Comparison of ENCODE assay signal across 1 cellular context in genomic region chr19:39390759-39391592, GRCh38.
A peak's percentile ranks its signal among the peaks of the same experiment; 100 is the strongest.
TF ChIP-seq lines count a peak whose summit lies in the region.

A gene with protein sequence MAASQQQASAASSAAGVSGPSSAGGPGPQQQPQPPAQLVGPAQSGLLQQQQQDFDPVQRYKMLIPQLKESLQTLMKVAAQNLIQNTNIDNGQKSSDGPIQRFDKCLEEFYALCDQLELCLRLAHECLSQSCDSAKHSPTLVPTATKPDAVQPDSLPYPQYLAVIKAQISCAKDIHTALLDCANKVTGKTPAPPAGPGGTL (plus strand): TSS chr19:39391378. CDS start chr19:39391423, 45 bp downstream.
TSS of gene PAF1 (minus strand) at chr19:39391106. CDS start at chr19:39390864, 242 bp downstream.

TF ChIP-seq in WTC11, 78 proteins besides CTCF, POLR2A, EP300 and RAD21 (continued from another document and continues in another):
- TF ChIP-seq, protein P1, sequence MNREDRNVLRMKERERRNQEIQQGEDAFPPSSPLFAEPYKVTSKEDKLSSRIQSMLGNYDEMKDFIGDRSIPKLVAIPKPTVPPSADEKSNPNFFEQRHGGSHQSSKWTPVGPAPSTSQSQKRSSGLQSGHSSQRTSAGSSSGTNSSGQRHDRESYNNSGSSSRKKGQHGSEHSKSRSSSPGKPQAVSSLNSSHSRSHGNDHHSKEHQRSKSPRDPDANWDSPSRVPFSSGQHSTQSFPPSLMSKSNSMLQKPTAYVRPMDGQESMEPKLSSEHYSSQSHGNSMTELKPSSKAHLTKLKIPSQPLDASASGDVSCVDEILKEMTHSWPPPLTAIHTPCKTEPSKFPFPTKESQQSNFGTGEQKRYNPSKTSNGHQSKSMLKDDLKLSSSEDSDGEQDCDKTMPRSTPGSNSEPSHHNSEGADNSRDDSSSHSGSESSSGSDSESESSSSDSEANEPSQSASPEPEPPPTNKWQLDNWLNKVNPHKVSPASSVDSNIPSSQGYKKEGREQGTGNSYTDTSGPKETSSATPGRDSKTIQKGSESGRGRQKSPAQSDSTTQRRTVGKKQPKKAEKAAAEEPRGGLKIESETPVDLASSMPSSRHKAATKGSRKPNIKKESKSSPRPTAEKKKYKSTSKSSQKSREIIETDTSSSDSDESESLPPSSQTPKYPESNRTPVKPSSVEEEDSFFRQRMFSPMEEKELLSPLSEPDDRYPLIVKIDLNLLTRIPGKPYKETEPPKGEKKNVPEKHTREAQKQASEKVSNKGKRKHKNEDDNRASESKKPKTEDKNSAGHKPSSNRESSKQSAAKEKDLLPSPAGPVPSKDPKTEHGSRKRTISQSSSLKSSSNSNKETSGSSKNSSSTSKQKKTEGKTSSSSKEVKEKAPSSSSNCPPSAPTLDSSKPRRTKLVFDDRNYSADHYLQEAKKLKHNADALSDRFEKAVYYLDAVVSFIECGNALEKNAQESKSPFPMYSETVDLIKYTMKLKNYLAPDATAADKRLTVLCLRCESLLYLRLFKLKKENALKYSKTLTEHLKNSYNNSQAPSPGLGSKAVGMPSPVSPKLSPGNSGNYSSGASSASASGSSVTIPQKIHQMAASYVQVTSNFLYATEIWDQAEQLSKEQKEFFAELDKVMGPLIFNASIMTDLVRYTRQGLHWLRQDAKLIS (CRISPR knock-in tag; IDR thresholded peaks at IDR 0.05; ENCODE audit: borderline replicate concordance) = no peak
- TF ChIP-seq, protein P2, sequence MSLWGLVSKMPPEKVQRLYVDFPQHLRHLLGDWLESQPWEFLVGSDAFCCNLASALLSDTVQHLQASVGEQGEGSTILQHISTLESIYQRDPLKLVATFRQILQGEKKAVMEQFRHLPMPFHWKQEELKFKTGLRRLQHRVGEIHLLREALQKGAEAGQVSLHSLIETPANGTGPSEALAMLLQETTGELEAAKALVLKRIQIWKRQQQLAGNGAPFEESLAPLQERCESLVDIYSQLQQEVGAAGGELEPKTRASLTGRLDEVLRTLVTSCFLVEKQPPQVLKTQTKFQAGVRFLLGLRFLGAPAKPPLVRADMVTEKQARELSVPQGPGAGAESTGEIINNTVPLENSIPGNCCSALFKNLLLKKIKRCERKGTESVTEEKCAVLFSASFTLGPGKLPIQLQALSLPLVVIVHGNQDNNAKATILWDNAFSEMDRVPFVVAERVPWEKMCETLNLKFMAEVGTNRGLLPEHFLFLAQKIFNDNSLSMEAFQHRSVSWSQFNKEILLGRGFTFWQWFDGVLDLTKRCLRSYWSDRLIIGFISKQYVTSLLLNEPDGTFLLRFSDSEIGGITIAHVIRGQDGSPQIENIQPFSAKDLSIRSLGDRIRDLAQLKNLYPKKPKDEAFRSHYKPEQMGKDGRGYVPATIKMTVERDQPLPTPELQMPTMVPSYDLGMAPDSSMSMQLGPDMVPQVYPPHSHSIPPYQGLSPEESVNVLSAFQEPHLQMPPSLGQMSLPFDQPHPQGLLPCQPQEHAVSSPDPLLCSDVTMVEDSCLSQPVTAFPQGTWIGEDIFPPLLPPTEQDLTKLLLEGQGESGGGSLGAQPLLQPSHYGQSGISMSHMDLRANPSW (CRISPR knock-in tag; conservative IDR thresholded peaks at IDR 0.05; ENCODE audit: low read depth) = no peak
- no peak for TF ChIP-seq ZNF512 (CRISPR knock-in tag; IDR thresholded peaks at IDR 0.05; ENCODE audit: borderline replicate concordance)
- no peak for TF ChIP-seq IRF2 (CRISPR knock-in tag; IDR thresholded peaks at IDR 0.05; ENCODE audit: borderline replicate concordance, low read depth)
- TF ChIP-seq IRF1 (CRISPR knock-in tag; IDR thresholded peaks at IDR 0.05) = no peak
- TF ChIP-seq ZBTB43 (CRISPR knock-in tag; IDR thresholded peaks at IDR 0.05) = no peak
- 0 out of 2 replicates have a peak, but pooled peaks have one; percentile 73 for TF ChIP-seq PRRX2 (CRISPR knock-in tag; IDR thresholded peaks at IDR 0.05)
- TF ChIP-seq, protein P3, sequence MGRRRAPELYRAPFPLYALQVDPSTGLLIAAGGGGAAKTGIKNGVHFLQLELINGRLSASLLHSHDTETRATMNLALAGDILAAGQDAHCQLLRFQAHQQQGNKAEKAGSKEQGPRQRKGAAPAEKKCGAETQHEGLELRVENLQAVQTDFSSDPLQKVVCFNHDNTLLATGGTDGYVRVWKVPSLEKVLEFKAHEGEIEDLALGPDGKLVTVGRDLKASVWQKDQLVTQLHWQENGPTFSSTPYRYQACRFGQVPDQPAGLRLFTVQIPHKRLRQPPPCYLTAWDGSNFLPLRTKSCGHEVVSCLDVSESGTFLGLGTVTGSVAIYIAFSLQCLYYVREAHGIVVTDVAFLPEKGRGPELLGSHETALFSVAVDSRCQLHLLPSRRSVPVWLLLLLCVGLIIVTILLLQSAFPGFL (CRISPR knock-in tag; IDR thresholded peaks at IDR 0.05; ENCODE audit: borderline replicate concordance) = no peak
- 0 out of 2 replicates have a peak, but pooled peaks have one; percentile 62 for TF ChIP-seq MLX (CRISPR knock-in tag; IDR thresholded peaks at IDR 0.05)
- peak; percentile 89 for TF ChIP-seq NFYB (CRISPR knock-in tag; conservative IDR thresholded peaks at IDR 0.05; ENCODE audit: low read depth)
- no peak for TF ChIP-seq NR1H2 (CRISPR knock-in tag; IDR thresholded peaks at IDR 0.05)
- no peak for TF ChIP-seq ELF4 (CRISPR knock-in tag; IDR thresholded peaks at IDR 0.05; ENCODE audit: low read depth)
- no peak for TF ChIP-seq ATF1 (CRISPR knock-in tag; IDR thresholded peaks at IDR 0.05)
- no peak for TF ChIP-seq ZNF138 (CRISPR knock-in tag; conservative IDR thresholded peaks at IDR 0.05)
- TF ChIP-seq FOXK1 (CRISPR knock-in tag; IDR thresholded peaks at IDR 0.05) = peak; percentile 59; the same call in 1 of the 2 replicates
- TF ChIP-seq GRHL2 (CRISPR knock-in tag; IDR thresholded peaks at IDR 0.05; ENCODE audit: insufficient replicate concordance, severe bottlenecking) = no peak
- no peak for TF ChIP-seq NFATC4 (CRISPR knock-in tag; IDR thresholded peaks at IDR 0.05)
- TF ChIP-seq, protein P4, sequence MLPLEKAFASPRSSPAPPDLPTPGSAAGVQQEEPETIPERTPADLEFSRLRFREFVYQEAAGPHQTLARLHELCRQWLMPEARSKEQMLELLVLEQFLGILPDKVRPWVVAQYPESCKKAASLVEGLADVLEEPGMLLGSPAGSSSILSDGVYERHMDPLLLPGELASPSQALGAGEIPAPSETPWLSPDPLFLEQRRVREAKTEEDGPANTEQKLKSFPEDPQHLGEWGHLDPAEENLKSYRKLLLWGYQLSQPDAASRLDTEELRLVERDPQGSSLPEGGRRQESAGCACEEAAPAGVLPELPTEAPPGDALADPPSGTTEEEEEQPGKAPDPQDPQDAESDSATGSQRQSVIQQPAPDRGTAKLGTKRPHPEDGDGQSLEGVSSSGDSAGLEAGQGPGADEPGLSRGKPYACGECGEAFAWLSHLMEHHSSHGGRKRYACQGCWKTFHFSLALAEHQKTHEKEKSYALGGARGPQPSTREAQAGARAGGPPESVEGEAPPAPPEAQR (CRISPR knock-in tag; IDR thresholded peaks at IDR 0.05) = no peak
- TF ChIP-seq PRDM15 (CRISPR knock-in tag; IDR thresholded peaks at IDR 0.05) = no peak
- TF ChIP-seq E2F4 (CRISPR knock-in tag; IDR thresholded peaks at IDR 0.05; ENCODE audit: borderline replicate concordance, low read depth) = no peak
- TF ChIP-seq ESRRA (CRISPR knock-in tag; IDR thresholded peaks at IDR 0.05; ENCODE audit: borderline replicate concordance) = no peak
- no peak for TF ChIP-seq ATF6 (CRISPR knock-in tag; IDR thresholded peaks at IDR 0.05)
- TF ChIP-seq, protein P5, sequence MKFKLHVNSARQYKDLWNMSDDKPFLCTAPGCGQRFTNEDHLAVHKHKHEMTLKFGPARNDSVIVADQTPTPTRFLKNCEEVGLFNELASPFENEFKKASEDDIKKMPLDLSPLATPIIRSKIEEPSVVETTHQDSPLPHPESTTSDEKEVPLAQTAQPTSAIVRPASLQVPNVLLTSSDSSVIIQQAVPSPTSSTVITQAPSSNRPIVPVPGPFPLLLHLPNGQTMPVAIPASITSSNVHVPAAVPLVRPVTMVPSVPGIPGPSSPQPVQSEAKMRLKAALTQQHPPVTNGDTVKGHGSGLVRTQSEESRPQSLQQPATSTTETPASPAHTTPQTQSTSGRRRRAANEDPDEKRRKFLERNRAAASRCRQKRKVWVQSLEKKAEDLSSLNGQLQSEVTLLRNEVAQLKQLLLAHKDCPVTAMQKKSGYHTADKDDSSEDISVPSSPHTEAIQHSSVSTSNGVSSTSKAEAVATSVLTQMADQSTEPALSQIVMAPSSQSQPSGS (CRISPR knock-in tag; IDR thresholded peaks at IDR 0.05; ENCODE audit: borderline replicate concordance, low read depth) = no peak
